ENCODE assay signal across 11 cellular contexts in genomic region chr4:139857021-139857420, GRCh38.
A peak's percentile ranks its signal among the peaks of the same experiment; 100 is the strongest.
DNase-seq lines count a peak whose midpoint lies in the region; ATAC-seq and TF ChIP-seq lines count a peak whose summit lies in the region.
"Had no signal": no experiment of that assay in that cellular context is flagged by ENCODE, and none has a peak within 500 bp of the region (broad histone marks: within the 10 kb centered on the region; RNA-seq: fewer than 3 reads in every experiment).

No MANE protein-coding gene starts in this region.

- H3K27me3 Mint-ChIP-seq in activated T-helper 2 cell treated with anti-CD3 and anti-CD28 coated beads, Interferon-gamma antibody, Interleukin-2, Interleukin-4, amounts not matched to agents 10 μg/mL and 5 μg/mL and 100 μg/mL, durations not matched to agents 14 hours and 24 hours and 36 hours (ENCODE audit: low read depth), result peaks cover 29% of the 10 kb centered on the region
- peaks cover 4 to 5% of the 10 kb centered on the region in 2 donors for H3K27me3 Mint-ChIP-seq in natural killer cell treated with Interleukin-12 subunit alpha and Interleukin-12 subunit beta and Interleukin-15 and Interleukin-18, amount 100 ng/mL, for 72 hours
- no peaks in the 10 kb centered on the region for H3K27me3 Mint-ChIP-seq in chondrocyte (ENCODE audit: low read depth)

- H3K9me3 Mint-ChIP-seq in activated T-helper 2 cell treated with anti-CD3 and anti-CD28 coated beads, Interferon-gamma antibody, Interleukin-2, Interleukin-4, amounts not matched to agents 10 μg/mL and 5 μg/mL and 100 μg/mL, durations not matched to agents 14 hours and 24 hours and 36 hours, result no peaks in the 10 kb centered on the region
- H3K9me3 Mint-ChIP-seq in natural killer cell treated with Interleukin-12 subunit alpha and Interleukin-12 subunit beta and Interleukin-15 and Interleukin-18, amount 100 ng/mL, for 72 hours, result no peaks in the 10 kb centered on the region
- peaks cover 2% of the 10 kb centered on the region for H3K9me3 Mint-ChIP-seq in stimulated activated effector memory CD8-positive, alpha-beta T cell treated with anti-CD3 and anti-CD28 coated beads, Interleukin-12 subunit alpha, Interleukin-12 subunit beta, amount 100 ng/mL, for 72 hours
- H3K9me3 Mint-ChIP-seq in chondrocyte (ENCODE audit: low read depth), result no peaks in the 10 kb centered on the region

- H3K4me3 Mint-ChIP-seq in activated T-helper 2 cell treated with anti-CD3 and anti-CD28 coated beads, Interferon-gamma antibody, Interleukin-2, Interleukin-4, amounts not matched to agents 10 μg/mL and 5 μg/mL and 100 μg/mL, durations not matched to agents 14 hours and 24 hours and 36 hours (ENCODE audit: low read depth), result no peak overlapping the region
- peak overlapping the region; percentile 2 for H3K4me3 Mint-ChIP-seq in natural killer cell treated with Interleukin-12 subunit alpha and Interleukin-12 subunit beta and Interleukin-15 and Interleukin-18, amount 100 ng/mL, for 72 hours
- no peak overlapping the region for H3K4me3 Mint-ChIP-seq in stimulated activated effector memory CD8-positive, alpha-beta T cell treated with anti-CD3 and anti-CD28 coated beads, Interleukin-12 subunit alpha, Interleukin-12 subunit beta, amount 100 ng/mL, for 72 hours
- no peak overlapping the region for H3K4me3 Mint-ChIP-seq in chondrocyte (ENCODE audit: unreplicated experiment)

- peak; percentile 10 for DNase-seq in HCEC 1CT
- peak; percentile 41 for DNase-seq in NCI-H345 (lab: John Stamatoyannopoulos, UW)
- peak; percentile 14 for DNase-seq in activated T-helper 2 cell treated with anti-CD3 and anti-CD28 coated beads, Interferon-gamma antibody, Interleukin-2, Interleukin-4, amounts not matched to agents 10 μg/mL and 5 μg/mL and 100 μg/mL, durations not matched to agents 14 hours and 24 hours and 36 hours (ENCODE audit: low spot score)
- DNase-seq in natural killer cell treated with Interleukin-12 subunit alpha and Interleukin-12 subunit beta and Interleukin-15 and Interleukin-18, amount 100 ng/mL, for 72 hours (ENCODE audit: low spot score), result no peak
- no peak for DNase-seq in stimulated activated effector memory CD8-positive, alpha-beta T cell treated with anti-CD3 and anti-CD28 coated beads, Interleukin-12 subunit alpha, Interleukin-12 subunit beta, amount 100 ng/mL, for 72 hours (ENCODE audit: low spot score in 2 of 2)
- no peak for DNase-seq in chondrocyte (ENCODE audit: low spot score)
- DNase-seq: midbrain; stimulated activated CD4-positive, alpha-beta T cell treated with anti-CD3 and anti-CD28 coated beads, Interleukin-1b, Interleukin-23, amount 100 ng/mL, for 48 hours; SW 1271 had no signal

- no peaks in the 10 kb centered on the region for H3K36me3 Mint-ChIP-seq in activated T-helper 2 cell treated with anti-CD3 and anti-CD28 coated beads, Interferon-gamma antibody, Interleukin-2, Interleukin-4, amounts not matched to agents 10 μg/mL and 5 μg/mL and 100 μg/mL, durations not matched to agents 14 hours and 24 hours and 36 hours (ENCODE audit: low read depth)
- no peaks in the 10 kb centered on the region for H3K36me3 Mint-ChIP-seq in natural killer cell treated with Interleukin-12 subunit alpha and Interleukin-12 subunit beta and Interleukin-15 and Interleukin-18, amount 100 ng/mL, for 72 hours
- H3K36me3 Mint-ChIP-seq in stimulated activated effector memory CD8-positive, alpha-beta T cell treated with anti-CD3 and anti-CD28 coated beads, Interleukin-12 subunit alpha, Interleukin-12 subunit beta, amount 100 ng/mL, for 72 hours, result no peaks in the 10 kb centered on the region
- H3K36me3 Mint-ChIP-seq in chondrocyte (ENCODE audit: low read depth), result no peaks in the 10 kb centered on the region

- no peak for TF ChIP-seq CTCF in chondrocyte (IDR thresholded peaks at IDR 0.05)

- intact Hi-C loops in activated T-helper 2 cell treated with anti-CD3 and anti-CD28 coated beads, Interferon-gamma antibody, Interleukin-2, Interleukin-4, amounts not matched to agents 10 μg/mL and 5 μg/mL and 100 μg/mL, durations not matched to agents 14 hours and 24 hours and 36 hours (cut with micrococcal nuclease), result loop anchor here (5.0 kb wide), 2 partner anchors 215 to 375 kb away; no protein-coding TSS in a partner anchor

- H3K27ac Mint-ChIP-seq in activated T-helper 2 cell treated with anti-CD3 and anti-CD28 coated beads, Interferon-gamma antibody, Interleukin-2, Interleukin-4, amounts not matched to agents 10 μg/mL and 5 μg/mL and 100 μg/mL, durations not matched to agents 14 hours and 24 hours and 36 hours, result no peak overlapping the region
- peak overlapping the region in 1 of 2 donors; percentile 80 for H3K27ac Mint-ChIP-seq in natural killer cell treated with Interleukin-12 subunit alpha and Interleukin-12 subunit beta and Interleukin-15 and Interleukin-18, amount 100 ng/mL, for 72 hours
- H3K27ac Mint-ChIP-seq in stimulated activated effector memory CD8-positive, alpha-beta T cell treated with anti-CD3 and anti-CD28 coated beads, Interleukin-12 subunit alpha, Interleukin-12 subunit beta, amount 100 ng/mL, for 72 hours, result no peak overlapping the region
- no peak overlapping the region for H3K27ac Mint-ChIP-seq in chondrocyte (ENCODE audit: unreplicated experiment)

- ATAC-seq in natural killer cell treated with Interleukin-12 subunit alpha and Interleukin-12 subunit beta and Interleukin-15 and Interleukin-18, amount 100 ng/mL, for 72 hours, result no peak
- no peak for ATAC-seq in HG03045 (IDR thresholded peaks at IDR 0.05; ENCODE audit: unreplicated experiment)
- ATAC-seq in stimulated activated effector memory CD8-positive, alpha-beta T cell treated with anti-CD3 and anti-CD28 coated beads, Interleukin-12 subunit alpha, Interleukin-12 subunit beta, amount 100 ng/mL, for 72 hours, result no peak
- no peak for ATAC-seq in HG03159 (IDR thresholded peaks at IDR 0.05; ENCODE audit: unreplicated experiment)

- peaks cover 42% of the 10 kb centered on the region for H3K4me1 Mint-ChIP-seq in activated T-helper 2 cell treated with anti-CD3 and anti-CD28 coated beads, Interferon-gamma antibody, Interleukin-2, Interleukin-4, amounts not matched to agents 10 μg/mL and 5 μg/mL and 100 μg/mL, durations not matched to agents 14 hours and 24 hours and 36 hours (ENCODE audit: low read depth)
- H3K4me1 Mint-ChIP-seq in natural killer cell treated with Interleukin-12 subunit alpha and Interleukin-12 subunit beta and Interleukin-15 and Interleukin-18, amount 100 ng/mL, for 72 hours (ENCODE audit: low read depth in 2 of 2), result peaks cover 35 to 40% of the 10 kb centered on the region in 2 donors
- peaks cover 25% of the 10 kb centered on the region for H3K4me1 Mint-ChIP-seq in stimulated activated effector memory CD8-positive, alpha-beta T cell treated with anti-CD3 and anti-CD28 coated beads, Interleukin-12 subunit alpha, Interleukin-12 subunit beta, amount 100 ng/mL, for 72 hours
- no peaks in the 10 kb centered on the region for H3K4me1 Mint-ChIP-seq in chondrocyte (ENCODE audit: low read depth)

Comparison
In these comparisons a context has a peak if more than half of its experiments do, and no peak if none do; other contexts are left out.
1. DNase-seq: peak in HCEC 1CT (single experiment), NCI-H345 (single experiment) and activated T-helper 2 cell treated with anti-CD3 and anti-CD28 coated beads, Interferon-gamma antibody, Interleukin-2, Interleukin-4, amounts not matched to agents 10 μg/mL and 5 μg/mL and 100 μg/mL, durations not matched to agents 14 hours and 24 hours and 36 hours (single experiment); none in natural killer cell treated with Interleukin-12 subunit alpha and Interleukin-12 subunit beta and Interleukin-15 and Interleukin-18, amount 100 ng/mL, for 72 hours (single experiment), stimulated activated effector memory CD8-positive, alpha-beta T cell treated with anti-CD3 and anti-CD28 coated beads, Interleukin-12 subunit alpha, Interleukin-12 subunit beta, amount 100 ng/mL, for 72 hours (0 of 2) and chondrocyte (single experiment).